Comparison of ENCODE assay signal across 9 cellular contexts in genomic region chr1:6197746-6198427, GRCh38. TPM values are rescaled to one million over a fixed set of nuclear protein-coding genes. Genes with fewer than 3 reads are reported as not detected.
A peak's percentile ranks its signal among the peaks of the same experiment; 100 is the strongest.
DNase-seq lines count a peak whose midpoint lies in the region; ATAC-seq, FAIRE-seq and TF ChIP-seq lines count a peak whose summit lies in the region.
"Had no signal": no experiment of that assay in that cellular context is flagged by ENCODE, and none has a peak within 500 bp of the region (broad histone marks: within the 10 kb centered on the region; RNA-seq: fewer than 3 reads in every experiment).

No MANE protein-coding gene starts in this region.

- ATAC-seq in GM21737 (IDR thresholded peaks at IDR 0.05; ENCODE audit: unreplicated experiment) (no peak), HG02642 (IDR thresholded peaks at IDR 0.05; ENCODE audit: poor library complexity, unreplicated experiment) (no peak)

- H3K9ac ChIP-seq in kidney (ENCODE audit: low read length in 2 of 2) = peak overlapping the region; percentile 12 to 74

- H3K9me3 ChIP-seq in kidney (ENCODE audit: control insufficient read depth in 1 of 2, low read length in 2 of 2) = no peaks in the 10 kb centered on the region
- H3K9me3 ChIP-seq in tibial nerve = no peaks in the 10 kb centered on the region

- peaks cover 40% of the 10 kb centered on the region for H3K4me1 Mint-ChIP-seq in activated naive CD4-positive, alpha-beta T cell treated with anti-CD3 and anti-CD28 coated beads for 36 hours (ENCODE audit: low read depth)
- peaks cover 44% of the 10 kb centered on the region for H3K4me1 Mint-ChIP-seq in activated naive CD8-positive, alpha-beta T cell (ENCODE audit: low read depth)

- CTCF ChIA-PET in activated naive CD4-positive, alpha-beta T cell treated with anti-CD3 and anti-CD28 coated beads for 36 hours (lab: Charles Lee) = interaction anchor here (0.6 to 1.8 kb wide), 4 partner anchors 13 to 47 kb away, joined by 3 to 5 read pairs (median 4); partner anchors contain the start of gene HES3

- H3K27ac ChIP-seq in kidney (ENCODE audit: low read depth in 2 of 2, low read length in 2 of 2) (no peak overlapping the region), tibial nerve (no peak overlapping the region)

- no peaks in the 10 kb centered on the region for H3K9me3 Mint-ChIP-seq in activated naive CD4-positive, alpha-beta T cell treated with anti-CD3 and anti-CD28 coated beads for 36 hours
- no peaks in the 10 kb centered on the region for H3K9me3 Mint-ChIP-seq in activated naive CD8-positive, alpha-beta T cell (ENCODE audit: low read depth)

- 66 to 71% methylated on average over 6 of the region's 6 CpGs for WGBS in tibial nerve, 2 donors

- no peaks in the 10 kb centered on the region for H3K27me3 Mint-ChIP-seq in activated naive CD4-positive, alpha-beta T cell treated with anti-CD3 and anti-CD28 coated beads for 36 hours (ENCODE audit: low read depth)
- no peaks in the 10 kb centered on the region for H3K27me3 Mint-ChIP-seq in activated naive CD8-positive, alpha-beta T cell

- H3K36me3 Mint-ChIP-seq in activated naive CD4-positive, alpha-beta T cell treated with anti-CD3 and anti-CD28 coated beads for 36 hours (ENCODE audit: low read depth) = peaks cover 37% of the 10 kb centered on the region
- H3K36me3 Mint-ChIP-seq in activated naive CD8-positive, alpha-beta T cell = peaks cover 17% of the 10 kb centered on the region

- peaks cover 3 to 21% of the 10 kb centered on the region in 2 donors for H3K36me3 ChIP-seq in kidney (ENCODE audit: control insufficient read depth in 1 of 2, insufficient read depth in 2 of 2, low read length in 2 of 2)
- H3K36me3 ChIP-seq in tibial nerve = peaks cover 4 to 47% (median 21%) of the 10 kb centered on the region in 3 donors

- FAIRE-seq in kidney (lab: Jason Lieb, UNC) = no peak

- peak overlapping the region; percentile 91 for H3K4me3 Mint-ChIP-seq in activated naive CD4-positive, alpha-beta T cell treated with anti-CD3 and anti-CD28 coated beads for 36 hours
- H3K4me3 Mint-ChIP-seq in activated naive CD8-positive, alpha-beta T cell = peak overlapping the region; percentile 99

- H3K27ac Mint-ChIP-seq in activated naive CD4-positive, alpha-beta T cell treated with anti-CD3 and anti-CD28 coated beads for 36 hours = peak overlapping the region; percentile 80
- H3K27ac Mint-ChIP-seq in activated naive CD8-positive, alpha-beta T cell = peak overlapping the region; percentile 97

- H3K4me1 ChIP-seq in kidney (ENCODE audit: control insufficient read depth in 1 of 2, insufficient read depth in 1 of 2, low read depth in 1 of 2, low read length in 2 of 2) = peaks cover 10 to 14% of the 10 kb centered on the region in 2 donors
- peaks cover 5 to 52% (median 18%) of the 10 kb centered on the region in 4 donors for H3K4me1 ChIP-seq in tibial nerve

- no peak for TF ChIP-seq CTCF in kidney (IDR thresholded peaks at IDR 0.05; ENCODE audit: borderline replicate concordance, extremely low read depth, insufficient read depth)
- TF ChIP-seq CTCF in tibial nerve (IDR thresholded peaks at IDR 0.05) = no peak

- no peak for DNase-seq in activated naive CD4-positive, alpha-beta T cell treated with anti-CD3 and anti-CD28 coated beads for 36 hours
- no peak for DNase-seq in activated naive CD4-positive, alpha-beta T cell treated with Interleukin-2 at 50 U/mL for 16 hours
- DNase-seq in kidney (peak; percentile 1), tibial nerve (ENCODE audit: low spot score in 2 of 2) (no peak), activated gamma-delta T cell (lab: John Stamatoyannopoulos, UW) (no peak)
- DNase-seq: activated CD8-positive, alpha-beta memory T cell treated with anti-CD3 and anti-CD28 coated beads, Interleukin-2, amount 50 U/mL, for 48 hours had no signal

- no peaks in the 10 kb centered on the region for H3K27me3 ChIP-seq in tibial nerve

- H3K4me3 ChIP-seq in kidney (ENCODE audit: low read length in 2 of 2) (peak overlapping the region; percentile 90 to 91), tibial nerve (peak overlapping the region; percentile 90 to 100 (median 96))

- intact Hi-C loops in activated naive CD4-positive, alpha-beta T cell treated with anti-CD3 and anti-CD28 coated beads for 36 hours (cut with micrococcal nuclease) = loop anchor here (5.0 kb wide), 1 partner anchor 404 kb away; the partner anchor contains the start of gene KLHL21
- intact Hi-C loops in kidney (cut with DNase I) = no loop called here

- TF ChIP-seq POLR2A in tibial nerve (IDR thresholded peaks at IDR 0.05) = no peak

- no peak for TF ChIP-seq EP300 in tibial nerve (IDR thresholded peaks at IDR 0.05)

RNA-seq across cellular contexts. Expression of gene RPL22, which starts 1.5 kb away (rescaled TPM):
- total RNA-seq in activated naive CD4-positive, alpha-beta T cell treated with anti-CD3 and anti-CD28 coated beads for 36 hours = 100 to 1,000 TPM; 507 to 553 TPM
- total RNA-seq in kidney (377 TPM), tibial nerve (100 to 1,000 TPM; 142 to 235 (median 159) TPM)
- polyA plus RNA-seq in kidney (ENCODE audit: insufficient read depth, low read depth, low replicate concordance) = 605 TPM

RNA-seq across cellular contexts. Expression of gene RNF207, which starts 8.0 kb away (rescaled TPM):
- 1 to 10 TPM; 3.2 to 4.1 TPM for total RNA-seq in activated naive CD4-positive, alpha-beta T cell treated with anti-CD3 and anti-CD28 coated beads for 36 hours
- total RNA-seq in kidney = 43.6 TPM
- 7.7 TPM for polyA plus RNA-seq in kidney (ENCODE audit: insufficient read depth, low read depth, low replicate concordance)
- 100 to 1,000 TPM in 1 of 4 donors, 10 to 100 TPM in 3; 22.3 to 128 (median 42.3) TPM for total RNA-seq in tibial nerve

RNA-seq across cellular contexts. Expression of gene CHD5, which starts 17.8 kb away (rescaled TPM):
- total RNA-seq in activated naive CD4-positive, alpha-beta T cell treated with anti-CD3 and anti-CD28 coated beads for 36 hours = under 1 TPM; 0.27 to 0.45 TPM
- 0.85 TPM for total RNA-seq in kidney
- 0.54 TPM for polyA plus RNA-seq in kidney (ENCODE audit: insufficient read depth, low read depth, low replicate concordance)
- total RNA-seq in tibial nerve = under 1 TPM in 1 of 4 donors, not detected in 3; 0.30 TPM

RNA-seq across cellular contexts. Expression of gene ICMT, which starts 37.9 kb away (rescaled TPM):
- total RNA-seq in activated naive CD4-positive, alpha-beta T cell treated with anti-CD3 and anti-CD28 coated beads for 36 hours = 10 to 100 TPM; 31.3 to 33.2 TPM
- total RNA-seq in kidney = 73.0 TPM
- 43.4 TPM for polyA plus RNA-seq in kidney (ENCODE audit: insufficient read depth, low read depth, low replicate concordance)
- total RNA-seq in tibial nerve = 10 to 100 TPM; 49.0 to 53.2 (median 51.4) TPM

RNA-seq across cellular contexts. Expression of gene HES3, which starts 46.1 kb away (rescaled TPM):
- total RNA-seq in activated naive CD4-positive, alpha-beta T cell treated with anti-CD3 and anti-CD28 coated beads for 36 hours = not detected
- total RNA-seq in kidney (not detected), tibial nerve (not detected)
- not detected for polyA plus RNA-seq in kidney (ENCODE audit: insufficient read depth, low read depth, low replicate concordance)
